In genomic region chr2:19228092-19228670, GRCh38 we compare ENCODE assay signal across 20 cellular contexts.
DNase-seq lines count a peak whose midpoint lies in the region; ATAC-seq and TF ChIP-seq lines count a peak whose summit lies in the region.
"Had no signal": no experiment of that assay in that cellular context is flagged by ENCODE, and none has a peak within 500 bp of the region (broad histone marks: within the 10 kb centered on the region; RNA-seq: fewer than 3 reads in every experiment).

No MANE protein-coding gene starts in this region.

- H3K9ac ChIP-seq in ES-I3 (ENCODE audit: low read depth, low read length) = peak overlapping the region; percentile 21
- H3K9ac ChIP-seq in HUES6 (ENCODE audit: low read length) = peak overlapping the region; percentile 9
- H3K9ac ChIP-seq: KMS-11, parathyroid adenoma had no signal

- H3K27me3 ChIP-seq in HUES6 (ENCODE audit: control insufficient read depth, insufficient read depth, low read length) (no peaks in the 10 kb centered on the region), RWPE2 (ENCODE audit: insufficient read depth, poor library complexity, severe bottlenecking) (no peaks in the 10 kb centered on the region), hepatocyte (no peaks in the 10 kb centered on the region)
- H3K27me3 ChIP-seq: body of pancreas had no signal

- H3K9me3 ChIP-seq in ES-I3 (ENCODE audit: control insufficient read depth, insufficient read depth, low read length) (no peaks in the 10 kb centered on the region), HUES6 (ENCODE audit: control insufficient read depth, insufficient read depth, low read depth, low read length) (no peaks in the 10 kb centered on the region), RWPE2 (ENCODE audit: severe bottlenecking) (no peaks in the 10 kb centered on the region), hepatocyte (ENCODE audit: low read depth) (no peaks in the 10 kb centered on the region)
- H3K9me3 ChIP-seq: body of pancreas had no signal

- no peaks in the 10 kb centered on the region for H3K79me2 ChIP-seq in hepatocyte
- H3K79me2 ChIP-seq: parathyroid adenoma had no signal

- no peaks in the 10 kb centered on the region for H3K9me3 Mint-ChIP-seq in neural crest cell
- H3K9me3 Mint-ChIP-seq: activated CD4-positive, alpha-beta memory T cell treated with anti-CD3 and anti-CD28 coated beads, Interleukin-2, amount 10 ng/mL, durations not matched to agents 7 days and 5 days; dendritic cell treated with granulocyte-macrophage colony-stimulating factor and Interleukin-4, amounts not matched to agents 40 ng/mL and 50 ng/mL, for 4 days; naive thymus-derived CD4-positive, alpha-beta T cell had no signal

- peaks cover 26% of the 10 kb centered on the region for H3K4me1 Mint-ChIP-seq in neural crest cell
- H3K4me1 Mint-ChIP-seq: activated CD4-positive, alpha-beta memory T cell treated with anti-CD3 and anti-CD28 coated beads, Interleukin-2, amount 10 ng/mL, durations not matched to agents 7 days and 5 days; CD14-positive monocyte; naive thymus-derived CD4-positive, alpha-beta T cell had no signal

- H3K36me3 ChIP-seq in ES-I3 (ENCODE audit: insufficient read depth, low read length) = no peaks in the 10 kb centered on the region
- H3K36me3 ChIP-seq in HUES6 (ENCODE audit: control insufficient read depth, insufficient read depth, low read length) = no peaks in the 10 kb centered on the region
- no peaks in the 10 kb centered on the region for H3K36me3 ChIP-seq in RWPE2 (ENCODE audit: low read depth)
- no peaks in the 10 kb centered on the region for H3K36me3 ChIP-seq in hepatocyte (replicated peaks; ENCODE audit: insufficient read depth, low read depth)

- H4K20me1 ChIP-seq in hepatocyte (ENCODE audit: insufficient read depth, poor library complexity, severe bottlenecking) = no peaks in the 10 kb centered on the region

- peak overlapping the region; percentile 39 for H3K4me3 Mint-ChIP-seq in neural crest cell
- H3K4me3 Mint-ChIP-seq: activated CD4-positive, alpha-beta memory T cell treated with anti-CD3 and anti-CD28 coated beads, Interleukin-2, amount 10 ng/mL, durations not matched to agents 7 days and 5 days; CD14-positive monocyte; dendritic cell treated with granulocyte-macrophage colony-stimulating factor and Interleukin-4, amounts not matched to agents 40 ng/mL and 50 ng/mL, for 4 days; naive thymus-derived CD4-positive, alpha-beta T cell had no signal

- H3K27ac ChIP-seq in HUES6 (ENCODE audit: low read depth, low read length) (no peak overlapping the region), RWPE2 (ENCODE audit: poor library complexity, severe bottlenecking) (no peak overlapping the region), hepatocyte (no peak overlapping the region)
- H3K27ac ChIP-seq: body of pancreas, KMS-11, parathyroid adenoma had no signal

- H2AFZ ChIP-seq in hepatocyte = no peak overlapping the region
- H2AFZ ChIP-seq: parathyroid adenoma had no signal

- no peaks in the 10 kb centered on the region for H3K36me3 Mint-ChIP-seq in neural crest cell (ENCODE audit: low read depth)
- H3K36me3 Mint-ChIP-seq: CD14-positive monocyte; naive thymus-derived CD4-positive, alpha-beta T cell had no signal

- H3K27ac Mint-ChIP-seq in neural crest cell (ENCODE audit: unreplicated experiment) = peak overlapping the region; percentile 21
- H3K27ac Mint-ChIP-seq: activated CD4-positive, alpha-beta memory T cell treated with anti-CD3 and anti-CD28 coated beads, Interleukin-2, amount 10 ng/mL, durations not matched to agents 7 days and 5 days; CD14-positive monocyte; dendritic cell treated with granulocyte-macrophage colony-stimulating factor and Interleukin-4, amounts not matched to agents 40 ng/mL and 50 ng/mL, for 4 days; naive thymus-derived CD4-positive, alpha-beta T cell had no signal

- 0 out of 2 replicates have a peak overlapping the region, but pooled peaks have one; percentile 12 for H3K4me3 ChIP-seq in HUES6 (ENCODE audit: low read depth, low read length)
- H3K4me3 ChIP-seq in RWPE2 (ENCODE audit: severe bottlenecking) = no peak overlapping the region
- no peak overlapping the region for H3K4me3 ChIP-seq in hepatocyte
- H3K4me3 ChIP-seq: body of pancreas had no signal

- no peak overlapping the region for H3K4me2 ChIP-seq in hepatocyte
- H3K4me2 ChIP-seq: KMS-11 had no signal

- H3K9me2 ChIP-seq in hepatocyte (replicated peaks; ENCODE audit: insufficient read depth) = no peaks in the 10 kb centered on the region

- H3K4me1 ChIP-seq in ES-I3 (ENCODE audit: insufficient read depth, low read length) (peaks cover 17% of the 10 kb centered on the region; the same call in 1 of the 2 replicates), HUES6 (ENCODE audit: control insufficient read depth, insufficient read depth, low read length) (peaks cover 15% of the 10 kb centered on the region), RWPE2 (ENCODE audit: insufficient read depth, poor library complexity, severe bottlenecking) (peaks cover 10% of the 10 kb centered on the region), hepatocyte (ENCODE audit: insufficient read depth) (peaks cover 7% of the 10 kb centered on the region)
- H3K4me1 ChIP-seq: body of pancreas, parathyroid adenoma had no signal

- 0 out of 3 replicates have a peak, but pooled peaks have one; percentile 7 for ATAC-seq in RWPE2 (ENCODE audit: low read depth)
- ATAC-seq: body of pancreas; left lobe of liver; naive thymus-derived CD4-positive, alpha-beta T cell had no signal

- H3K27me3 Mint-ChIP-seq in neural crest cell (ENCODE audit: low read depth) = peaks cover 5% of the 10 kb centered on the region
- H3K27me3 Mint-ChIP-seq: activated CD4-positive, alpha-beta memory T cell treated with anti-CD3 and anti-CD28 coated beads, Interleukin-2, amount 10 ng/mL, durations not matched to agents 7 days and 5 days; dendritic cell treated with granulocyte-macrophage colony-stimulating factor and Interleukin-4, amounts not matched to agents 40 ng/mL and 50 ng/mL, for 4 days; naive thymus-derived CD4-positive, alpha-beta T cell had no signal

- DNase-seq in RWPE2 (ENCODE audit: low spot score) (no peak), neural crest cell (ENCODE audit: low read depth, low spot score) (peak; percentile 5), NCI-H187 treated with DMSO at 0.1 percent for 48 hours (lab: John Stamatoyannopoulos, UW) (no peak), cerebellar cortex (ENCODE audit: low spot score) (no peak), hepatocyte (ENCODE audit: low spot score) (no peak)
- DNase-seq: activated CD4-positive, alpha-beta memory T cell treated with anti-CD3 and anti-CD28 coated beads, Interleukin-2, amount 10 ng/mL, durations not matched to agents 7 days and 5 days; activated gamma-delta T cell; body of pancreas; glutamatergic neuron; naive thymus-derived CD4-positive, alpha-beta T cell; NCI-H1930; substantia nigra; T1000 had no signal

- TF ChIP-seq CTCF in RWPE2 (IDR thresholded peaks at IDR 0.05; ENCODE audit: poor library complexity, severe bottlenecking) (no peak), neural crest cell (conservative IDR thresholded peaks at IDR 0.05) (no peak), hepatocyte (IDR thresholded peaks at IDR 0.05; ENCODE audit: poor library complexity) (no peak)

- WGBS in hepatocyte (ENCODE audit: low lambda C conversion rate, missing lambda C conversion rate) = 63% methylated on average over 4 of the region's 4 CpGs
